1 cellular context compared by ENCODE assay signal in the genomic region with DNA sequence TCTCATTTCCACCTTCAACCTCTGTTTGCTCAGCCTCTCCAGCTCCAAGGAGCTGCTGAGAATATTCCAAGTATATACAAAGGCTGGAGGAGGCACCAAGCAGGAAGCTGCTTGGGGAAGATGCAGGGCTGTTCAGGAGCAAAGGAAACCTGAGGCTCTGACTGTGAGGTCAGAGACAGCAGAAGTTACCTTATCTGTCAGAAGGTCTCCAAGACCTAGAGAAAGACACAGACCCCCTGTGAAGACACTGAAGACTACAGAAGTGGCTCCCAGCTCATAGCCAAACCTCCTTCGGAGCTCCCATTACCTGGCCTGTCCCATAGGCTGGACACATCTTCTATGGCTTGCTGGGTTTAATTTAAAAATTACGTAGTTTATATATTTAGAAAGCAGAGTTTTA.
TF ChIP-seq lines count a peak whose summit lies in the region.

No MANE protein-coding gene starts in this region.

TF ChIP-seq in SK-N-SH treated with all-trans-retinoic acid at 6 μM for 48 hours, 23 proteins besides CTCF, POLR2A, EP300 and RAD21 (continued from another document):
- TF ChIP-seq, protein P1, sequence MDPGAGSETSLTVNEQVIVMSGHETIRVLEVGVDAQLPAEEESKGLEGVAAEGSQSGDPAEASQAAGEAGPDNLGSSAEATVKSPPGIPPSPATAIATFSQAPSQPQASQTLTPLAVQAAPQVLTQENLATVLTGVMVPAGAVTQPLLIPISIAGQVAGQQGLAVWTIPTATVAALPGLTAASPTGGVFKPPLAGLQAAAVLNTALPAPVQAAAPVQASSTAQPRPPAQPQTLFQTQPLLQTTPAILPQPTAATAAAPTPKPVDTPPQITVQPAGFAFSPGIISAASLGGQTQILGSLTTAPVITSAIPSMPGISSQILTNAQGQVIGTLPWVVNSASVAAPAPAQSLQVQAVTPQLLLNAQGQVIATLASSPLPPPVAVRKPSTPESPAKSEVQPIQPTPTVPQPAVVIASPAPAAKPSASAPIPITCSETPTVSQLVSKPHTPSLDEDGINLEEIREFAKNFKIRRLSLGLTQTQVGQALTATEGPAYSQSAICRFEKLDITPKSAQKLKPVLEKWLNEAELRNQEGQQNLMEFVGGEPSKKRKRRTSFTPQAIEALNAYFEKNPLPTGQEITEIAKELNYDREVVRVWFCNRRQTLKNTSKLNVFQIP (CRISPR knock-in tag; IDR thresholded peaks at IDR 0.05; ENCODE audit: borderline replicate concordance, low read depth): no peak
